1 cellular context compared by ENCODE assay signal in genomic region chr7:101173752-101174244, GRCh38.
TF ChIP-seq lines count a peak whose summit lies in the region.

No MANE protein-coding gene starts in this region.

TF ChIP-seq in K562, 482 proteins besides CTCF, POLR2A, EP300 and RAD21 (continues in another document):
- TF ChIP-seq ZFPM2 (CRISPR knock-in tag; IDR thresholded peaks at IDR 0.05) (no peak), ZNF655 (CRISPR knock-in tag; IDR thresholded peaks at IDR 0.05) (no peak), HDAC1 (IDR thresholded peaks at IDR 0.05) (peak in 1 of 2 experiments; percentile 16; a peak in 1 of 4 replicates), ZFP36 (IDR thresholded peaks at IDR 0.05; ENCODE audit: low read depth, low read length, partially characterized antibody) (peak; percentile 88), ETV1 (tag; conservative IDR thresholded peaks at IDR 0.05; ENCODE audit: low read depth) (peak; percentile 66; the same call in 1 of the 2 replicates), PHF21A (IDR thresholded peaks at IDR 0.05; ENCODE audit: borderline replicate concordance, low read depth) (no peak), TOE1 (IDR thresholded peaks at IDR 0.05; ENCODE audit: borderline replicate concordance) (peak; percentile 55; the same call in 1 of the 2 replicates), TOE1 (CRISPR knock-in tag; IDR thresholded peaks at IDR 0.05; ENCODE audit: borderline replicate concordance, low read depth) (no peak), SP1 (CRISPR knock-in tag; IDR thresholded peaks at IDR 0.05) (peak; percentile 28; the same call in 1 of the 2 replicates), RBM15 (IDR thresholded peaks at IDR 0.05; ENCODE audit: insufficient read depth, low read length) (no peak), ELF1 (tag; IDR thresholded peaks at IDR 0.05) (peak; percentile 58), TSC22D4 (tag; IDR thresholded peaks at IDR 0.05) (no peak), NRF1 (conservative IDR thresholded peaks at IDR 0.05 in 1 of 2, IDR thresholded peaks at IDR 0.05 in 1 of 2) (peak; percentile 7 to 57; a peak in 2 of 4 replicates), GABPA (tag; conservative IDR thresholded peaks at IDR 0.05; ENCODE audit: low read depth) (0 out of 2 replicates have a peak, but pooled peaks have one; percentile 27), ASH1L (IDR thresholded peaks at IDR 0.05; ENCODE audit: borderline replicate concordance, low read depth, partially characterized antibody) (peak; percentile 29), SPI1 (IDR thresholded peaks at IDR 0.05; ENCODE audit: borderline replicate concordance, low read depth, low read length) (peak; percentile 98), PHF20 (IDR thresholded peaks at IDR 0.05; ENCODE audit: partially characterized antibody) (peak; percentile 18), SMARCB1 (IDR thresholded peaks at IDR 0.05; ENCODE audit: insufficient read length, low read depth) (no peak), KAT7 (CRISPR knock-in tag; IDR thresholded peaks at IDR 0.05; ENCODE audit: borderline replicate concordance) (no peak), CREB1 (IDR thresholded peaks at IDR 0.05) (no peak), CREB1 (CRISPR knock-in tag; IDR thresholded peaks at IDR 0.05) (peak; percentile 26; the same call in 1 of the 2 replicates), PRDM10 (IDR thresholded peaks at IDR 0.05; ENCODE audit: partially characterized antibody) (no peak), TEAD4 (IDR thresholded peaks at IDR 0.05; ENCODE audit: low read length) (0 out of 2 replicates have a peak, but pooled peaks have one; percentile 9), TEAD4 (CRISPR knock-in tag; IDR thresholded peaks at IDR 0.05; ENCODE audit: borderline replicate concordance) (no peak), NONO (IDR thresholded peaks at IDR 0.05; ENCODE audit: low read depth in 2 of 2, low read length in 1 of 2) (no peak), ZNF121 (CRISPR knock-in tag; conservative IDR thresholded peaks at IDR 0.05) (0 out of 2 replicates have a peak, but pooled peaks have one; percentile 28), CREM (IDR thresholded peaks at IDR 0.05; ENCODE audit: low read depth) (0 out of 2 replicates have a peak, but pooled peaks have one; percentile 5), ZBTB7A (IDR thresholded peaks at IDR 0.05; ENCODE audit: borderline replicate concordance, control insufficient read depth, low read depth, low read length) (0 out of 2 replicates have a peak, but pooled peaks have one; percentile 15), HES1 (IDR thresholded peaks at IDR 0.05; ENCODE audit: low read depth) (no peak), POLR2G (IDR thresholded peaks at IDR 0.05; ENCODE audit: low read depth, low read length) (0 out of 2 replicates have a peak, but pooled peaks have one; percentile 20), NR1H2 (CRISPR knock-in tag; IDR thresholded peaks at IDR 0.05) (no peak), BCOR (IDR thresholded peaks at IDR 0.05) (0 out of 2 replicates have a peak, but pooled peaks have one; percentile 33), ZNF212 (CRISPR knock-in tag; IDR thresholded peaks at IDR 0.05) (no peak), GABPB1 (CRISPR knock-in tag; IDR thresholded peaks at IDR 0.05) (0 out of 2 replicates have a peak, but pooled peaks have one; percentile 31), RBFOX2 (IDR thresholded peaks at IDR 0.05; ENCODE audit: low read depth, low read length) (peak; percentile 42; the same call in 1 of the 2 replicates), ZNF407 (IDR thresholded peaks at IDR 0.05; ENCODE audit: low read depth) (peak; percentile 77), ZNF644 (tag; IDR thresholded peaks at IDR 0.05; ENCODE audit: low read depth) (no peak), TRIM28 (IDR thresholded peaks at IDR 0.05) (peak; percentile 66; the same call in 1 of the 2 replicates), DPF2 (IDR thresholded peaks at IDR 0.05) (peak; percentile 27; the same call in 1 of the 2 replicates), CREB5 (CRISPR knock-in tag; IDR thresholded peaks at IDR 0.05) (no peak), ZNF609 (CRISPR knock-in tag; IDR thresholded peaks at IDR 0.05; ENCODE audit: borderline replicate concordance) (no peak), ZKSCAN1 (IDR thresholded peaks at IDR 0.05; ENCODE audit: low read depth, low read length) (0 out of 2 replicates have a peak, but pooled peaks have one; percentile 32)
